In the genomic region with DNA sequence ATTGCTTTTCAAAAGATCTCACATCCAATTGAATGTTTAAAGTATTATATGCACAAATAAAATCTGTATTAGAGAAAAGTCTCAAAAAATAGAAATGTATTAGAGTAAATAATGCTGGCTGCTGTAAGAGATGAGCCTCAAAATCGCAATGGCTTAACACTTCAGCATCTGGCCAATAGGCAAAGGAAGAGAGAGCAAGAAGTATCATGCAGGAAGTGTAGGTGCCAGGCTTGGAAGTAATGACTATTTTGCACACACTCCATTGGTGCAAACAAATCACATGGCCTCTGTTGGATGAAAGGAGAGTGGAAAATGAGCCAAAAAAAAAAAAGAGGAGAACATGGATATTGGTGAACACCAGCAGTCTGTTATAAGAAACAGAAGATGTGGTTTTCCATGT, we compare ENCODE assay signal across 20 cellular contexts.
"Had no signal": no experiment of that assay in that cellular context is flagged by ENCODE, and none has a peak within 500 bp of the region (broad histone marks: within the 10 kb centered on the region; RNA-seq: fewer than 3 reads in every experiment).

No MANE protein-coding gene starts in this region.

- H3K4me1 ChIP-seq: gastroesophageal sphincter, prostate gland, upper lobe of left lung had no signal

- H3K4me3 ChIP-seq: cardiac muscle cell, gastroesophageal sphincter, lower lobe of right lung, prostate gland, skin epidermis, suprapubic skin, upper lobe of left lung had no signal

- H3K36me3 ChIP-seq: cardiac muscle cell, gastroesophageal sphincter, lower lobe of right lung, prostate gland, suprapubic skin, upper lobe of left lung had no signal

- H3K4me1 Mint-ChIP-seq: activated CD8-positive, alpha-beta memory T cell treated with anti-CD3 and anti-CD28 coated beads, Interleukin-2, amount 10 ng/mL, durations not matched to agents 7 days and 5 days had no signal

- H3K27me3 ChIP-seq: cardiac muscle cell, upper lobe of left lung had no signal

- H3K36me3 Mint-ChIP-seq: activated CD8-positive, alpha-beta memory T cell treated with anti-CD3 and anti-CD28 coated beads, Interleukin-2, amount 10 ng/mL, durations not matched to agents 7 days and 5 days; mesothelial cell of epicardium had no signal

- H3K27ac Mint-ChIP-seq: activated CD8-positive, alpha-beta memory T cell treated with anti-CD3 and anti-CD28 coated beads, Interleukin-2, amount 10 ng/mL, durations not matched to agents 7 days and 5 days; mesothelial cell of epicardium; nephron progenitor cell; stimulated activated naive CD8-positive, alpha-beta T cell treated with anti-CD3 and anti-CD28 coated beads, Interleukin-15, Interleukin-2, amounts not matched to agents 100 ng/mL and 50 ng/mL, for 24 hours had no signal

- H3K4me3 Mint-ChIP-seq: activated CD8-positive, alpha-beta memory T cell treated with anti-CD3 and anti-CD28 coated beads, Interleukin-2, amount 10 ng/mL, durations not matched to agents 7 days and 5 days; mesothelial cell of epicardium; nephron progenitor cell; stimulated activated naive CD8-positive, alpha-beta T cell treated with anti-CD3 and anti-CD28 coated beads, Interleukin-15, Interleukin-2, amounts not matched to agents 100 ng/mL and 50 ng/mL, for 24 hours had no signal

- H3K9me3 Mint-ChIP-seq: stimulated activated naive CD8-positive, alpha-beta T cell treated with anti-CD3 and anti-CD28 coated beads, Interleukin-15, Interleukin-2, amounts not matched to agents 100 ng/mL and 50 ng/mL, for 24 hours had no signal

- ATAC-seq: activated CD8-positive, alpha-beta memory T cell treated with anti-CD3 and anti-CD28 coated beads, Interleukin-2, amount 10 ng/mL, durations not matched to agents 7 days and 5 days; gastroesophageal sphincter; left cardiac atrium; lower lobe of right lung; right cardiac atrium had no signal

- H3K9me3 ChIP-seq: lower lobe of right lung, prostate gland, suprapubic skin, upper lobe of left lung had no signal

- DNase-seq: activated CD4-positive, alpha-beta T cell treated with anti-CD3 and anti-CD28 coated beads for 1 hour; activated CD4-positive, alpha-beta T cell treated with anti-CD3 and anti-CD28 coated beads, Interleukin-2, amount 50 U/mL, for 4 hours; activated CD8-positive, alpha-beta memory T cell treated with anti-CD3 and anti-CD28 coated beads, Interleukin-2, amount 10 ng/mL, durations not matched to agents 7 days and 5 days; activated naive CD4-positive, alpha-beta T cell treated with anti-CD3 and anti-CD28 coated beads, Interleukin-2, amount 50 U/mL, for 16 hours; activated T-cell treated with anti-CD3 and anti-CD28 coated beads, Interleukin-2, amount 50 U/mL, for 1 hour; erythroblast; left cardiac atrium; lower lobe of right lung; nephron progenitor cell; right cardiac atrium; stimulated activated CD4-positive, alpha-beta T cell treated with anti-CD3 and anti-CD28 coated beads, Interleukin-4, amount 100 ng/mL, for 4 hours; stimulated activated CD8-positive, alpha-beta memory T cell treated with anti-CD3 and anti-CD28 coated beads, Interleukin-4, amount 100 ng/mL, for 48 hours; upper lobe of left lung had no signal

- H3K27ac ChIP-seq: cardiac muscle cell, gastroesophageal sphincter, lower lobe of right lung, prostate gland, suprapubic skin, upper lobe of left lung had no signal
